In the genomic region with DNA sequence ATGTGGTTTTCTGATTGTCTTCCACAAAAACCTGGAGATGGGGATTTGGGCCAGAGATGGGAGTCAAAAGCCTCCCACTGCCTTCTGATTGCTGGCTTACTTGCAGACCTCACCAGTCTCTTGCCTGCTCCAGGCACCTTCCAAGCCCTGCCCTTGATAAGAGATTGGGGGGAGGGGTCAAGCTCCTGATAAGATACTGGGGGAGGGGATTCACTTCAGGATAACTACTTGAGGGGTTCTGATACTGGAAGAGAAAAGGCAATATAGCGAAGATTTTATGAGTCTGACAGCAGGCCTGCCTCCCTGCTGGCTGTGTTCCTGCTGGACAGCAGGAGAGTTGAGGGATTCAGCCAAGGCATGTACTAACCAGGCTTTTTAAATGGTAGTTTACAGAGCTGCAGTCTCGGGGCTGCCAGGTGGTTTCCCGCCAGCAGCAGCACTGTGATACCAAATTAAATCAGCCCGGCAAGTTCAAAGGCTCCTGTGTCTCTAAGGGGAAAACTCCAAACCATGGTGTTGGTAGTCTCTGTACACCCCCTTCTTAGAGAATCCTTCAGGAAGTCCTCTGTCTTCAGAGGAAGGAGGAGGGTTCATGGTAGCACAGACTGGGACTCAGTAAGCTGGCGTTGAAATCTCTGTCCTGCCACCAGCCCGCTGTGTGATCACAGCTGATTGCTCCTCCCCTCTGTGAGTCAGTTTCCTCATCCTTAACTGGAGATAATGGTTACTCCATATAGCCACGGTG, we compare ENCODE assay signal across 8 cellular contexts. TPM values are rescaled to one million over a fixed set of nuclear protein-coding genes. Genes with fewer than 3 reads are reported as not detected.
DNase-seq lines count a peak whose midpoint lies in the region; ATAC-seq and TF ChIP-seq lines count a peak whose summit lies in the region.

No MANE protein-coding gene starts in this region.

- in situ Hi-C loops in GM13977 (cut with MboI; ENCODE audit: low pct_unique_long_range_greater_than_20kb, low sequenced_read_pairs, unreplicated experiment): no loop called here

- TF ChIP-seq CTCF in GM13977 (IDR thresholded peaks at IDR 0.05; ENCODE audit: extremely low read depth, insufficient read depth, missing control alignments): no peak

- ATAC-seq in GM19455 (IDR thresholded peaks at IDR 0.05; ENCODE audit: unreplicated experiment) (no peak), HG03521 (IDR thresholded peaks at IDR 0.05; ENCODE audit: unreplicated experiment) (no peak)

- peak; percentile 55 for DNase-seq in GM13977 (ENCODE audit: low spot score)
- peak; percentile 66 for DNase-seq in M059J (ENCODE audit: low read depth)
- peak; percentile 72 for DNase-seq in amniotic epithelial cell (ENCODE audit: low read depth)
- DNase-seq in hippocampal formation (lab: John Stamatoyannopoulos, UW): peak; percentile 10 to 49
- DNase-seq in stimulated activated CD8-positive, alpha-beta memory T cell treated with anti-CD3 and anti-CD28 coated beads, Interleukin-4, amount 100 ng/mL, for 48 hours: peak; percentile 28
- no peak for DNase-seq in OCI-M2 (lab: John Stamatoyannopoulos, UW; ENCODE audit: unreplicated experiment)

RNA-seq across cellular contexts. Expression of a gene that starts 58.3 kb away (rescaled TPM):
- 1.7 and 2.5 TPM in 2 replicates for total RNA-seq in M059J (2014; rRNA removed; shearing (Covaris generic))

RNA-seq across cellular contexts. Expression of a gene that starts 58.8 kb away (rescaled TPM):
- total RNA-seq in M059J (2014; rRNA removed; shearing (Covaris generic)): 75.3 and 130 TPM in 2 replicates
